In the genomic region with DNA sequence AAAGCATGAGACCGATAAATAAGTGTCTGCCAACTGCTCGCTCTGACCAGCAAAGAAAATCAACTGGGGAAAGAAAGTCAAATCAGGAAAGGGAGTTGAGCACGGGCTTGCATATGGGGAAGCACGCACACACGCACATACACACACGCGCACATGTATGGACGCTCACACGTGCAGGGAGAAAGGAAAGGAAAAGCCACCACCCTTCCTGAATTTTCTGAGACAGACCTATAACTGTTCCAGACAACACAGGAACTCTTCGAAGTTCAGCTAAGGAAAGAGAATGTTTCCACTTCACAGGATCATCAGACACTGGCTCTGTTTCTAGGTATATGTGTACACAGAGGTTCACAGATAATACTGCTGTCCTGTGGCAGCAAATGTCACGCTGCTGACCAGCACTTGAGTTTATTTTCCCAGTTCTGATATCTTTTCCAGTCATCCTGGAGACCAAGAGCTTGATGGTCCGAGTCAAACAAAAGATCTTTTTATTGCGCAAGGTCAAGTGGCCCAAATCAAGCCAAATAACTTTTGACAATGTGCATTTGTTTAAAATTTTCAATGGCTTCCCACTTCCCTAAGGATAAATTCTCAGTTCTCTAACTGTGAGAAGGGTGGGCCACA, we compare ENCODE assay signal across 19 cellular contexts.
"Had no signal": no experiment of that assay in that cellular context is flagged by ENCODE, and none has a peak within 500 bp of the region (broad histone marks: within the 10 kb centered on the region; RNA-seq: fewer than 3 reads in every experiment).

No MANE protein-coding gene starts in this region.

- H3K27ac ChIP-seq: coronary artery, foreskin keratinocyte, right lobe of liver, suprapubic skin, upper lobe of left lung had no signal

- H3K4me3 Mint-ChIP-seq: activated CD4-positive, alpha-beta T cell treated with anti-CD3 and anti-CD28 coated beads, Interleukin-2, amount 10 ng/mL, durations not matched to agents 24 days and 14 days; activated CD8-positive, alpha-beta T cell treated with anti-CD3 and anti-CD28 coated beads, Interleukin-2, amount 10 ng/mL, durations not matched to agents 7 days and 5 days; naive thymus-derived CD4-positive, alpha-beta T cell; T-helper 2 cell treated with Interferon-gamma antibody and Interleukin-4, amounts not matched to agents 5 μg/mL and 100 μg/mL, for 36 hours had no signal

- H3K36me3 ChIP-seq: right lobe of liver, suprapubic skin, upper lobe of left lung had no signal

- H3K4me1 ChIP-seq: foreskin keratinocyte, right lobe of liver, suprapubic skin, upper lobe of left lung had no signal

- H3K4me1 Mint-ChIP-seq: activated CD4-positive, alpha-beta T cell treated with anti-CD3 and anti-CD28 coated beads, Interleukin-2, amount 10 ng/mL, durations not matched to agents 24 days and 14 days; naive thymus-derived CD4-positive, alpha-beta T cell had no signal

- H3K4me3 ChIP-seq: coronary artery, mucosa of descending colon, right lobe of liver, suprapubic skin, upper lobe of left lung had no signal

- H3K9me3 Mint-ChIP-seq: activated CD4-positive, alpha-beta T cell treated with anti-CD3 and anti-CD28 coated beads, Interleukin-2, amount 10 ng/mL, durations not matched to agents 24 days and 14 days; T-helper 2 cell treated with Interferon-gamma antibody and Interleukin-4, amounts not matched to agents 5 μg/mL and 100 μg/mL, for 36 hours had no signal

- H3K27me3 ChIP-seq: foreskin keratinocyte, right lobe of liver, suprapubic skin, upper lobe of left lung had no signal

- H3K36me3 Mint-ChIP-seq: activated naive CD4-positive, alpha-beta T cell treated with anti-CD3 and anti-CD28 coated beads, Interleukin-2, amount 50 U/mL, for 72 hours; naive thymus-derived CD4-positive, alpha-beta T cell had no signal

- H3K27ac Mint-ChIP-seq: activated CD4-positive, alpha-beta T cell treated with anti-CD3 and anti-CD28 coated beads, Interleukin-2, amount 10 ng/mL, durations not matched to agents 24 days and 14 days; activated CD8-positive, alpha-beta T cell treated with anti-CD3 and anti-CD28 coated beads, Interleukin-2, amount 10 ng/mL, durations not matched to agents 7 days and 5 days; activated naive CD4-positive, alpha-beta T cell treated with anti-CD3 and anti-CD28 coated beads, Interleukin-2, amount 50 U/mL, for 72 hours; naive thymus-derived CD4-positive, alpha-beta T cell; T-helper 2 cell treated with Interferon-gamma antibody and Interleukin-4, amounts not matched to agents 5 μg/mL and 100 μg/mL, for 36 hours had no signal

- DNase-seq: activated CD4-positive, alpha-beta T cell treated with anti-CD3 and anti-CD28 coated beads, Interleukin-2, amount 10 ng/mL, durations not matched to agents 24 days and 14 days; activated CD4-positive, CD25-positive, alpha-beta regulatory T cell; activated CD8-positive, alpha-beta memory T cell treated with anti-CD3 and anti-CD28 coated beads, Interleukin-2, amount 50 U/mL, for 4 hours; activated CD8-positive, alpha-beta T cell treated with anti-CD3 and anti-CD28 coated beads, Interleukin-2, amount 10 ng/mL, durations not matched to agents 7 days and 5 days; activated effector memory CD4-positive, alpha-beta T cell treated with anti-CD3 and anti-CD28 coated beads, Interleukin-2, amount 50 U/mL, for 16 hours; activated T-cell treated with anti-CD3 and anti-CD28 coated beads, Interleukin-2, amount 50 U/mL, for 48 hours; central memory CD4-positive, alpha-beta T cell; effector CD8-positive, alpha-beta T cell; mammary epithelial cell; mucosa of descending colon; naive thymus-derived CD4-positive, alpha-beta T cell; right lobe of liver; stimulated activated naive CD8-positive, alpha-beta T cell treated with anti-CD3 and anti-CD28 coated beads, Interleukin-15, Interleukin-2, amounts not matched to agents 100 U/mL and 50 U/mL, for 24 hours; upper lobe of left lung had no signal

- H3K9me3 ChIP-seq: mucosa of descending colon, right lobe of liver, suprapubic skin, upper lobe of left lung had no signal

- ATAC-seq: activated CD8-positive, alpha-beta T cell treated with anti-CD3 and anti-CD28 coated beads, Interleukin-2, amount 10 ng/mL, durations not matched to agents 7 days and 5 days; activated naive CD4-positive, alpha-beta T cell treated with anti-CD3 and anti-CD28 coated beads, Interleukin-2, amount 50 U/mL, for 72 hours; mucosa of descending colon; naive thymus-derived CD4-positive, alpha-beta T cell; stimulated activated naive CD8-positive, alpha-beta T cell treated with anti-CD3 and anti-CD28 coated beads, Interleukin-15, Interleukin-2, amounts not matched to agents 100 U/mL and 50 U/mL, for 24 hours had no signal
